In the genomic region with DNA sequence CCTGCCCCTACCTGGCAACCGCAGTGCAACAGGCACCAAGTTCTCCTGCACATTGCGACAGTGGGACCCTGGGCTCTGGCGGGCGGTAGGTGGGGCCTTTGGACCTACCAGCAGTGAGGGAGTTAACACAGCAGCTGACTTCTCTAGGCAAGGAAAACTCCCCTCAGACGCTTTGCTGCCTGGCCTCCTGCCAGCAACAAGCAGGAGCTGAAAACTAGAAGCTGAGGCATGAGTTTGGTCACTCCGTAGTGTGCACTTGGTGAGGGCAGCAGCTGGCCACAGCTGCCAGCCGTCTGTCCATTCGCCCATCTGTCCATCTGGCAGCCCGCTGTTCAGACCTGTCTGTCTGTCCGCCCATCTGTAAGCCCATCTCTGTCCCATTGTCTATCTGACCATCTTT, we compare ENCODE assay signal across 9 cellular contexts. TPM values are rescaled to one million over a fixed set of nuclear protein-coding genes. Genes with fewer than 3 reads are reported as not detected.
"Had no signal": no experiment of that assay in that cellular context is flagged by ENCODE, and none has a peak within 500 bp of the region (broad histone marks: within the 10 kb centered on the region; RNA-seq: fewer than 3 reads in every experiment).

No MANE protein-coding gene starts in this region.

RNA-seq across cellular contexts. Expression of a gene that starts 7.2 kb away (rescaled TPM):
- total RNA-seq: activated CD4-positive, alpha-beta T cell treated with anti-CD3 and anti-CD28 coated beads, Interleukin-2, amount 10 ng/mL, durations not matched to agents 7 days and 5 days; heart left ventricle; kidney epithelial cell; mononuclear cell; natural killer cell treated with Interleukin-12 subunit alpha and Interleukin-12 subunit beta and Interleukin-15 and Interleukin-18, amount 100 ng/mL, for 72 hours; osteoblast; pulmonary artery endothelial cell; stomach; T-helper 1 cell treated with Interleukin-12 subunit alpha and Interleukin-12 subunit beta and Interleukin-4 antibody, amounts not matched to agents 30 ng/mL and 1 ng/mL, for 36 hours had no signal
- polyA plus RNA-seq: heart left ventricle, stomach had no signal
